ENCODE assay signal across 2 cellular contexts in the genomic region with DNA sequence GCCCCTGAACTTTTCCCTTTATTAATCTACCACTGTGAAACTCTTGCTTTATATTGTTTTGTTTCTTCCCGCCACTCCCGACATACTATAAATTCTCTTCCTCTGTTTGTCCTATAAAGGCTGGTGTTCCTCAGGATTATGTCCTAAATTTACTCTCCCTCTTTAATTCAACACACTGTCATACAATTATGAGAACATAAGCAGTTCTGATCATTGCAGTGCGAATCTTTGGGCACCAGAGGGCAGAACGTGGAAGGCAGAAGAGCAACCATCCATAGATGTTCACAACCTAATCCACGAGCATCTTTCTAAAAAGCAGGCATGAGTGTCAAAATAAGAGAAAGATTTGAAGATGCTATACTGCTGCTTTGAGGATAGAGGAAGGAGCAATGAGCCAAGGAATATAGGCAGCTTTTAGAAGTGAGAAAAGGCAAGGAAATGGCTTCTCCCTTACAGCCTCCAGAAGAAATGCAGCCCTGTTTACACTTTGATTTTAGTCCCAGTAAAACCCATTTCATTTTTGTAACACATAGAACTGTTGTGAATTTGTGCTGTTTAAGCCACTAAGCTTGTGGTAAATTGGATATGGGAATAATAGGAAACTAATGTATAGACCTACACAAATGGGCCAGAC.
TF ChIP-seq lines count a peak whose summit lies in the region.

No MANE protein-coding gene starts in this region.

TF ChIP-seq in HCT116, 20 proteins besides CTCF, POLR2A, EP300 and RAD21:
- TF ChIP-seq REST (IDR thresholded peaks at IDR 0.05; ENCODE audit: low read depth) (no peak), TCF7L2 (IDR thresholded peaks at IDR 0.05; ENCODE audit: borderline replicate concordance, extremely low read depth, insufficient read depth, insufficient read length) (no peak), ZFX (IDR thresholded peaks at IDR 0.05) (no peak), EZH2phosphoT487 (IDR thresholded peaks at IDR 0.05; ENCODE audit: borderline replicate concordance) (no peak), SRF (IDR thresholded peaks at IDR 0.05; ENCODE audit: low read depth) (no peak), CEBPB (IDR thresholded peaks at IDR 0.05; ENCODE audit: low read depth) (no peak), ELF1 (IDR thresholded peaks at IDR 0.05; ENCODE audit: borderline replicate concordance, low read depth) (no peak)

TF ChIP-seq in K562, 482 proteins besides CTCF, POLR2A, EP300 and RAD21:
- TF ChIP-seq FOXM1 (IDR thresholded peaks at IDR 0.05; ENCODE audit: low read depth) = no peak
- no peak for TF ChIP-seq FOXM1 (CRISPR knock-in tag; IDR thresholded peaks at IDR 0.05; ENCODE audit: low read depth)
- 0 out of 2 replicates have a peak, but pooled peaks have one; percentile 33 for TF ChIP-seq SMC3 (conservative IDR thresholded peaks at IDR 0.05; ENCODE audit: insufficient read depth, low read depth, low read length)
TF ChIP-seq in K562: peak in this region for 1.
